9 cellular contexts compared by ENCODE assay signal in the genomic region with DNA sequence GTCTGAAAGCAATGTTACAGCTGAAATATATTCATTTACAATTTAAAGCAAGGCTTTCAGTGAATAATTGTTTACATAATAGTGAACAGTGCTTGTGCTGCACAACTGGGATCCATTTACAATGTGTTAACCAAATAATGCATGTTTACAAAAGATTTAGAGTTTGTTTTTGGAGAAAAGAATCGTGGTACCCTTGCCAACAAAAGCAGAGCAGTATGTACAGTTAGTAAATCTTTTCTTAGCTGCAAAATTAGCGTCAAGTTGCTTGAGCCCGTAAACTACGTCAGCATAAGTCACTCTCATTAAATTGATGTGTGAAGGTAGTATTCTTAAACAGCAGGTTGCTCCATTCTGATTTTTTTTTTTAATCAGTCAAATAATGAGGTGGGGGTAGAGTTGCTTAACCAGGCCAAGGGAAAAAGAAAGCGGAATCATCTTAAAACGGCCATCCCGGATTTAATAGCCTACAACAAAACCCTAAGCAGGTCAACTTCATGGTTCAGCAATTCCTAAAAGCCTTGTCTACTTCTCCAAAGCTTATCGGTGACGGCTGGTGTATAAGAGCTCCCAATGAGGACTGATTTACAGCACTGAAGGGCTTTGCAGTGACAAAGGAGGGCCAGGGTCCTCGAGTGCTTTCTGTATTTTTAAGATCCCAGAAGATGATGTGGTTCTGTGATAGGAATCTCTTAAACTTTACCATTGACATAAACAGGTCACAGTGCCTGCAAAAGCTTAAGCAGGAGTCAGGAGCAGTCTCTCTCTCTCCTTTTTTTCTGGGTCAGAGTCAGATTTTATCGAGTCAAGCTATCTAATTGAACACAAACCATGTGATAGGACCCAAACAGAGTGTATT.
A peak's percentile ranks its signal among the peaks of the same experiment; 100 is the strongest.
DNase-seq lines count a peak whose midpoint lies in the region; ATAC-seq, FAIRE-seq and TF ChIP-seq lines count a peak whose summit lies in the region.
"Had no signal": no experiment of that assay in that cellular context is flagged by ENCODE, and none has a peak within 500 bp of the region (broad histone marks: within the 10 kb centered on the region; RNA-seq: fewer than 3 reads in every experiment).

No MANE protein-coding gene starts in this region.

- peaks cover 6% of the 10 kb centered on the region; the same call in 1 of the 2 replicates for H3K27me3 ChIP-seq in OCI-LY3 (ENCODE audit: low read depth, low read length)
- H3K27me3 ChIP-seq in esophagus (ENCODE audit: control insufficient read depth in 1 of 2, insufficient read depth in 2 of 2, low read length in 2 of 2), result no peaks in the 10 kb centered on the region
- no peaks in the 10 kb centered on the region for H3K27me3 ChIP-seq in tibial nerve

- 44 to 50% methylated on average over 11 of the region's 11 CpGs for WGBS in esophagus, 2 donors
- WGBS in tibial nerve, 2 donors, result 58% methylated on average over 11 of the region's 11 CpGs

- peak; percentile 78 for DNase-seq in renal cortical epithelial cell (ENCODE audit: low read depth)
- DNase-seq in foreskin melanocyte, result no peak
- DNase-seq in D721Med (ENCODE audit: insufficient read length, low spot score), result no peak
- no peak for DNase-seq in tibial nerve (ENCODE audit: low spot score in 2 of 2)

- peak overlapping the region; percentile 37; the same call in 1 of the 2 replicates for H2AFZ ChIP-seq in OCI-LY3 (ENCODE audit: low read depth, low read length)

- H3K4me1 ChIP-seq in HEK293 (ENCODE audit: control insufficient read depth, insufficient read depth, low read length), result peaks cover 36% of the 10 kb centered on the region
- peaks cover 53% of the 10 kb centered on the region for H3K4me1 ChIP-seq in OCI-LY3 (ENCODE audit: low read length)
- H3K4me1 ChIP-seq in esophagus (ENCODE audit: control insufficient read depth in 2 of 2, insufficient read depth in 2 of 2, low read length in 1 of 2), result peaks cover 0 to 2% of the 10 kb centered on the region in 2 donors
- peaks cover 0 to 58% (median 26%) of the 10 kb centered on the region in 4 donors for H3K4me1 ChIP-seq in tibial nerve

- no peak for TF ChIP-seq EP300 in tibial nerve (IDR thresholded peaks at IDR 0.05)

- no peaks in the 10 kb centered on the region for H3K9me3 ChIP-seq in HEK293 (ENCODE audit: control insufficient read depth, insufficient read depth, low read depth, low read length)
- no peaks in the 10 kb centered on the region for H3K9me3 ChIP-seq in OCI-LY3 (ENCODE audit: insufficient read depth, low read length)
- no peaks in the 10 kb centered on the region for H3K9me3 ChIP-seq in esophagus (ENCODE audit: control insufficient read depth in 2 of 2, insufficient read depth in 1 of 2, low read depth in 1 of 2, low read length in 1 of 2)
- no peaks in the 10 kb centered on the region for H3K9me3 ChIP-seq in tibial nerve

- POLR2A ChIA-PET in HEK293 (lab: Yijun Ruan, JAX), result interaction anchor here (0.5 to 3.6 kb wide), 7 partner anchors 9 to 748 kb away, joined by 3 to 19 read pairs (median 3); a partner anchor contains a TSS

- CTCF ChIA-PET in HEK293 (lab: Yijun Ruan, JAX), result interaction anchor here (0.6 to 1.6 kb wide), 6 partner anchors 133 to 514 kb away, joined by 3 to 6 read pairs (median 4); no protein-coding TSS in a partner anchor

- H3K79me2 ChIP-seq in OCI-LY3 (ENCODE audit: low read length), result no peaks in the 10 kb centered on the region

- peak overlapping the region; percentile 100 for H3K4me2 ChIP-seq in OCI-LY3 (ENCODE audit: low read length)

- H3K4me3 ChIP-seq in HEK293 (ENCODE audit: low read depth, low read length), result no peak overlapping the region
- H3K4me3 ChIP-seq in OCI-LY3 (ENCODE audit: low read length), result peak overlapping the region; percentile 77
- peak overlapping the region in 1 of 2 donors; percentile 21 for H3K4me3 ChIP-seq in esophagus (ENCODE audit: low read depth in 1 of 2, low read length in 2 of 2)
- no peak overlapping the region for H3K4me3 ChIP-seq in tibial nerve

- TF ChIP-seq POLR2A in tibial nerve (IDR thresholded peaks at IDR 0.05), result no peak

- H3K36me3 ChIP-seq in HEK293 (ENCODE audit: control insufficient read depth in 2 of 2, insufficient read depth in 1 of 2, low read length in 2 of 2) (no peaks in the 10 kb centered on the region), OCI-LY3 (replicated peaks; ENCODE audit: low read depth, low read length) (no peaks in the 10 kb centered on the region), esophagus (ENCODE audit: control insufficient read depth in 2 of 2, insufficient read depth in 2 of 2, low read length in 1 of 2) (no peaks in the 10 kb centered on the region), tibial nerve (no peaks in the 10 kb centered on the region)

- no peak for ATAC-seq in HG03159 (IDR thresholded peaks at IDR 0.05; ENCODE audit: unreplicated experiment)
- ATAC-seq: Right ventricle myocardium inferior had no signal

- TF ChIP-seq CTCF in HEK293 (tag by site-specific recombination; IDR thresholded peaks at IDR 0.05) (no peak), OCI-LY3 (IDR thresholded peaks at IDR 0.05; ENCODE audit: low read depth, low read length) (no peak), D721Med (IDR thresholded peaks at IDR 0.05; ENCODE audit: insufficient read depth, missing control alignments) (no peak), tibial nerve (IDR thresholded peaks at IDR 0.05) (no peak)

- FAIRE-seq in D721Med (lab: Jason Lieb, UNC), result no peak

- H3K27ac ChIP-seq in HEK293 (ENCODE audit: extremely low read depth, low read depth, low read length) (peak overlapping the region; percentile 89), OCI-LY3 (ENCODE audit: low read length) (peak overlapping the region; percentile 27), esophagus (ENCODE audit: low read depth in 2 of 2, low read length in 1 of 2) (peak overlapping the region; percentile 68 to 71), tibial nerve (peak overlapping the region in 1 of 4 donors; percentile 61)

- H3K9ac ChIP-seq in OCI-LY3 (ENCODE audit: low read length), result peak overlapping the region; percentile 30

- H4K20me1 ChIP-seq in OCI-LY3 (ENCODE audit: insufficient read depth, low read length), result no peaks in the 10 kb centered on the region

TF ChIP-seq in HEK293, 187 proteins besides CTCF, POLR2A, EP300 and RAD21 (continues in another document):
- TF ChIP-seq ZNF335 (tag by site-specific recombination; conservative IDR thresholded peaks at IDR 0.05) (peak; percentile 44), ZNF501 (tag by site-specific recombination; IDR thresholded peaks at IDR 0.05) (peak; percentile 70), ZNF76 (tag by site-specific recombination; IDR thresholded peaks at IDR 0.05; ENCODE audit: borderline replicate concordance, low read depth) (peak; percentile 16), ZBTB21 (tag by site-specific recombination; IDR thresholded peaks at IDR 0.05) (peak; percentile 64), GLIS1 (tag by site-specific recombination; IDR thresholded peaks at IDR 0.05) (peak; percentile 66), ZNF24 (tag by site-specific recombination; IDR thresholded peaks at IDR 0.05) (peak; percentile 84; the same call in 1 of the 2 replicates), ZNF121 (tag by site-specific recombination; IDR thresholded peaks at IDR 0.05) (no peak)
- TF ChIP-seq, protein P1, sequence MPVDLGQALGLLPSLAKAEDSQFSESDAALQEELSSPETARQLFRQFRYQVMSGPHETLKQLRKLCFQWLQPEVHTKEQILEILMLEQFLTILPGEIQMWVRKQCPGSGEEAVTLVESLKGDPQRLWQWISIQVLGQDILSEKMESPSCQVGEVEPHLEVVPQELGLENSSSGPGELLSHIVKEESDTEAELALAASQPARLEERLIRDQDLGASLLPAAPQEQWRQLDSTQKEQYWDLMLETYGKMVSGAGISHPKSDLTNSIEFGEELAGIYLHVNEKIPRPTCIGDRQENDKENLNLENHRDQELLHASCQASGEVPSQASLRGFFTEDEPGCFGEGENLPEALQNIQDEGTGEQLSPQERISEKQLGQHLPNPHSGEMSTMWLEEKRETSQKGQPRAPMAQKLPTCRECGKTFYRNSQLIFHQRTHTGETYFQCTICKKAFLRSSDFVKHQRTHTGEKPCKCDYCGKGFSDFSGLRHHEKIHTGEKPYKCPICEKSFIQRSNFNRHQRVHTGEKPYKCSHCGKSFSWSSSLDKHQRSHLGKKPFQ (tag by site-specific recombination; IDR thresholded peaks at IDR 0.05), result peak; percentile 87
- TF ChIP-seq, protein P2, sequence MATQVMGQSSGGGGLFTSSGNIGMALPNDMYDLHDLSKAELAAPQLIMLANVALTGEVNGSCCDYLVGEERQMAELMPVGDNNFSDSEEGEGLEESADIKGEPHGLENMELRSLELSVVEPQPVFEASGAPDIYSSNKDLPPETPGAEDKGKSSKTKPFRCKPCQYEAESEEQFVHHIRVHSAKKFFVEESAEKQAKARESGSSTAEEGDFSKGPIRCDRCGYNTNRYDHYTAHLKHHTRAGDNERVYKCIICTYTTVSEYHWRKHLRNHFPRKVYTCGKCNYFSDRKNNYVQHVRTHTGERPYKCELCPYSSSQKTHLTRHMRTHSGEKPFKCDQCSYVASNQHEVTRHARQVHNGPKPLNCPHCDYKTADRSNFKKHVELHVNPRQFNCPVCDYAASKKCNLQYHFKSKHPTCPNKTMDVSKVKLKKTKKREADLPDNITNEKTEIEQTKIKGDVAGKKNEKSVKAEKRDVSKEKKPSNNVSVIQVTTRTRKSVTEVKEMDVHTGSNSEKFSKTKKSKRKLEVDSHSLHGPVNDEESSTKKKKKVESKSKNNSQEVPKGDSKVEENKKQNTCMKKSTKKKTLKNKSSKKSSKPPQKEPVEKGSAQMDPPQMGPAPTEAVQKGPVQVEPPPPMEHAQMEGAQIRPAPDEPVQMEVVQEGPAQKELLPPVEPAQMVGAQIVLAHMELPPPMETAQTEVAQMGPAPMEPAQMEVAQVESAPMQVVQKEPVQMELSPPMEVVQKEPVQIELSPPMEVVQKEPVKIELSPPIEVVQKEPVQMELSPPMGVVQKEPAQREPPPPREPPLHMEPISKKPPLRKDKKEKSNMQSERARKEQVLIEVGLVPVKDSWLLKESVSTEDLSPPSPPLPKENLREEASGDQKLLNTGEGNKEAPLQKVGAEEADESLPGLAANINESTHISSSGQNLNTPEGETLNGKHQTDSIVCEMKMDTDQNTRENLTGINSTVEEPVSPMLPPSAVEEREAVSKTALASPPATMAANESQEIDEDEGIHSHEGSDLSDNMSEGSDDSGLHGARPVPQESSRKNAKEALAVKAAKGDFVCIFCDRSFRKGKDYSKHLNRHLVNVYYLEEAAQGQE (tag by site-specific recombination; IDR thresholded peaks at IDR 0.05), result peak; percentile 25; the same call in 1 of the 2 replicates
- TF ChIP-seq, protein P3, sequence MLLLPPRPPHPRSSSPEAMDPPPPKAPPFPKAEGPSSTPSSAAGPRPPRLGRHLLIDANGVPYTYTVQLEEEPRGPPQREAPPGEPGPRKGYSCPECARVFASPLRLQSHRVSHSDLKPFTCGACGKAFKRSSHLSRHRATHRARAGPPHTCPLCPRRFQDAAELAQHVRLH (tag by site-specific recombination; IDR thresholded peaks at IDR 0.05), result peak; percentile 72; the same call in 1 of the 2 replicates
